ENCODE assay signal across 9 cellular contexts in the genomic region with DNA sequence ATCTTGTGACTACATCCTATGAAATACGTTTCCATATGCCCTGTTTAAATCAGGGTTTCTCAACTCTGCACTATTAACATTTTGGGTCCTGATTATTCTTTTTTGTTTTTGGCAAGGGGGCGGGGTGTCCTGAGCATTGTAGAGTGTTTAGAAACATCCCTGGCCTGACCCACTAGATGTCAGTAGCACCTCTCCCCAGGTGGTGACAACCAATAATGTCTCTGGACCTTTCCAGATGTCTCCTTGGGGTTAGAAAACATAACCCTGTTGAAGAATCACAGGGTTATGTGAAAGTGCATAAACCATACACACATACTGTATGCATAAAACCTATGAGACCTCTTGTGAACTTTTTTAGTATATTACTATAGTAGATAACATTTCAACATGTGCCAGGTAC. TPM values are rescaled to one million over a fixed set of nuclear protein-coding genes. Genes with fewer than 3 reads are reported as not detected.
DNase-seq lines count a peak whose midpoint lies in the region; ATAC-seq, FAIRE-seq and TF ChIP-seq lines count a peak whose summit lies in the region.
"Had no signal": no experiment of that assay in that cellular context is flagged by ENCODE, and none has a peak within 500 bp of the region (broad histone marks: within the 10 kb centered on the region; RNA-seq: fewer than 3 reads in every experiment).

No MANE protein-coding gene starts in this region.

- CTCF ChIA-PET in A549 (lab: Yijun Ruan, JAX), result interaction anchor here (0.6 to 1.8 kb wide), 4 partner anchors 58 to 864 kb away, joined by 3 to 10 read pairs (median 4); no protein-coding TSS in a partner anchor

- FAIRE-seq in A549 (lab: Jason Lieb, UNC), result no peak

- ATAC-seq in A549 (peak; percentile 47 to 66; a peak in 3 of 6 replicates), RWPE2 (ENCODE audit: low read depth) (no peak), GM19035 (IDR thresholded peaks at IDR 0.05; ENCODE audit: unreplicated experiment) (no peak)

- POLR2A ChIA-PET in A549 (lab: Yijun Ruan, JAX), result no interaction called here

- H3K36me3 ChIP-seq in RWPE2 (ENCODE audit: low read depth), result peaks cover 7% of the 10 kb centered on the region

- no peak overlapping the region for H3K27ac ChIP-seq in A549
- no peak overlapping the region for H3K27ac ChIP-seq in RWPE2 (ENCODE audit: poor library complexity, severe bottlenecking)

- no peaks in the 10 kb centered on the region for H3K27me3 ChIP-seq in RWPE2 (ENCODE audit: insufficient read depth, poor library complexity, severe bottlenecking)

- TF ChIP-seq RAD21 in A549 (conservative IDR thresholded peaks at IDR 0.05 in 1 of 2, IDR thresholded peaks at IDR 0.05 in 1 of 2), result peak in 1 of 2 experiments; percentile 36; a peak in 1 of 5 replicates

- H3K4me3 ChIP-seq in A549, result no peak overlapping the region
- H3K4me3 ChIP-seq in RWPE2 (ENCODE audit: severe bottlenecking), result no peak overlapping the region

- in situ Hi-C loops in GM13976 (cut with MboI; ENCODE audit: low sequenced_read_pairs, unreplicated experiment), result no loop called here

- DNase-seq in A549 (ENCODE audit: low read depth in 1 of 2, low spot score in 1 of 2) (peak; percentile 27 to 44), GM13976 (ENCODE audit: low spot score) (peak; percentile 41), RWPE2 (ENCODE audit: low spot score) (no peak), glomerular visceral epithelial cell (ENCODE audit: extremely low spot score) (peak; percentile 11), inferior parietal cortex (ENCODE audit: extremely low spot score) (no peak), T1000 (lab: John Stamatoyannopoulos, UW) (no peak), DMS153 (lab: John Stamatoyannopoulos, UW) (no peak)
- DNase-seq: aorta had no signal

- TF ChIP-seq CTCF in A549 (IDR thresholded peaks at IDR 0.05) (peak; percentile 32; the same call in 1 of the 3 replicates), GM13976 (IDR thresholded peaks at IDR 0.05; ENCODE audit: borderline replicate concordance, control extremely low read depth, extremely low read depth, insufficient read depth, missing control alignments) (no peak), RWPE2 (IDR thresholded peaks at IDR 0.05; ENCODE audit: poor library complexity, severe bottlenecking) (peak; percentile 38)

- TF ChIP-seq EP300 in A549 (IDR thresholded peaks at IDR 0.05), result no peak

- TF ChIP-seq POLR2A in A549 (IDR thresholded peaks at IDR 0.05; ENCODE audit: low read length), result no peak

- peak overlapping the region; percentile 92 for H3K4me2 ChIP-seq in A549

- no peaks in the 10 kb centered on the region for H3K9me3 ChIP-seq in A549
- no peaks in the 10 kb centered on the region for H3K9me3 ChIP-seq in RWPE2 (ENCODE audit: severe bottlenecking)

- H3K4me1 ChIP-seq in A549, result peaks cover 21% of the 10 kb centered on the region
- no peaks in the 10 kb centered on the region for H3K4me1 ChIP-seq in RWPE2 (ENCODE audit: insufficient read depth, poor library complexity, severe bottlenecking)

- WGBS in A549 (ENCODE audit: missing lambda C conversion rate), result 44% methylated on average over 2 of the region's 2 CpGs

TF ChIP-seq in A549, 52 proteins besides CTCF, POLR2A, EP300 and RAD21:
- TF ChIP-seq KDM1A (IDR thresholded peaks at IDR 0.05; ENCODE audit: low read depth) (no peak), BHLHE40 (IDR thresholded peaks at IDR 0.05; ENCODE audit: low read depth, low read length) (no peak), HOXB5 (CRISPR knock-in tag; IDR thresholded peaks at IDR 0.05) (no peak), CEBPB (IDR thresholded peaks at IDR 0.05) (no peak), GATA3 (IDR thresholded peaks at IDR 0.05; ENCODE audit: borderline replicate concordance) (no peak), RFX5 (IDR thresholded peaks at IDR 0.05) (no peak)
- TF ChIP-seq, protein P1, sequence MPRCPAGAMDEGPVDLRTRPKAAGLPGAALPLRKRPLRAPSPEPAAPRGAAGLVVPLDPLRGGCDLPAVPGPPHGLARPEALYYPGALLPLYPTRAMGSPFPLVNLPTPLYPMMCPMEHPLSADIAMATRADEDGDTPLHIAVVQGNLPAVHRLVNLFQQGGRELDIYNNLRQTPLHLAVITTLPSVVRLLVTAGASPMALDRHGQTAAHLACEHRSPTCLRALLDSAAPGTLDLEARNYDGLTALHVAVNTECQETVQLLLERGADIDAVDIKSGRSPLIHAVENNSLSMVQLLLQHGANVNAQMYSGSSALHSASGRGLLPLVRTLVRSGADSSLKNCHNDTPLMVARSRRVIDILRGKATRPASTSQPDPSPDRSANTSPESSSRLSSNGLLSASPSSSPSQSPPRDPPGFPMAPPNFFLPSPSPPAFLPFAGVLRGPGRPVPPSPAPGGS (IDR thresholded peaks at IDR 0.05), result no peak

RNA-seq across cellular contexts. Expression of a gene that starts 1.4 kb away (rescaled TPM):
- 22.0 and 32.6 TPM in 2 replicates for polyA plus RNA-seq in A549 (2011; rRNA removed)
- polyA plus RNA-seq in A549 (2012; cell fraction: cytosol; rRNA removed), result 15.7 and 18.0 TPM in 2 replicates
- 80.7 and 89.7 TPM in 2 replicates for polyA plus RNA-seq in A549 (2012; cell fraction: nucleus; rRNA removed)
- polyA plus RNA-seq in A549 (2017; fragmentation: RNase III; extraction: RNeasy Plus Mini Kit Qiagen cat#74134 plus additional on column Dnase treatment), result 13.6 to 15.2 TPM (median 15.1 TPM) in 3 replicates
- 40.3 and 42.6 TPM in 2 replicates for polyA minus RNA-seq in A549 (2011; rRNA and poly(A)+ RNA removed)

RNA-seq across cellular contexts. Expression of a gene that starts 1.5 kb away (rescaled TPM):
- 25.2 and 29.7 TPM in 2 replicates for polyA plus RNA-seq in A549 (2011; rRNA removed)
- 10.6 and 12.1 TPM in 2 replicates for polyA plus RNA-seq in A549 (2012; cell fraction: cytosol; rRNA removed)
- 6.5 and 9.2 TPM in 2 replicates for polyA plus RNA-seq in A549 (2012; cell fraction: nucleus; rRNA removed)
- 12.8 to 13.0 TPM (median 13.0 TPM) in 3 replicates for polyA plus RNA-seq in A549 (2017; fragmentation: RNase III; extraction: RNeasy Plus Mini Kit Qiagen cat#74134 plus additional on column Dnase treatment)
- polyA minus RNA-seq in A549 (2011; rRNA and poly(A)+ RNA removed), result 28.6 and 30.5 TPM in 2 replicates

Comparison
In these comparisons a context has a peak if more than half of its experiments do, and no peak if none do; other contexts are left out.
1. ATAC-seq: peak in A549 (2 of 2); none in RWPE2 (single experiment) and GM19035 (single experiment).
2. DNase-seq: peak in A549 (2 of 2), GM13976 (single experiment) and glomerular visceral epithelial cell (single experiment); none in RWPE2 (single experiment), inferior parietal cortex (single experiment), T1000 (single experiment) and DMS153 (single experiment).